ENCODE assay signal across 8 cellular contexts in the genomic region with DNA sequence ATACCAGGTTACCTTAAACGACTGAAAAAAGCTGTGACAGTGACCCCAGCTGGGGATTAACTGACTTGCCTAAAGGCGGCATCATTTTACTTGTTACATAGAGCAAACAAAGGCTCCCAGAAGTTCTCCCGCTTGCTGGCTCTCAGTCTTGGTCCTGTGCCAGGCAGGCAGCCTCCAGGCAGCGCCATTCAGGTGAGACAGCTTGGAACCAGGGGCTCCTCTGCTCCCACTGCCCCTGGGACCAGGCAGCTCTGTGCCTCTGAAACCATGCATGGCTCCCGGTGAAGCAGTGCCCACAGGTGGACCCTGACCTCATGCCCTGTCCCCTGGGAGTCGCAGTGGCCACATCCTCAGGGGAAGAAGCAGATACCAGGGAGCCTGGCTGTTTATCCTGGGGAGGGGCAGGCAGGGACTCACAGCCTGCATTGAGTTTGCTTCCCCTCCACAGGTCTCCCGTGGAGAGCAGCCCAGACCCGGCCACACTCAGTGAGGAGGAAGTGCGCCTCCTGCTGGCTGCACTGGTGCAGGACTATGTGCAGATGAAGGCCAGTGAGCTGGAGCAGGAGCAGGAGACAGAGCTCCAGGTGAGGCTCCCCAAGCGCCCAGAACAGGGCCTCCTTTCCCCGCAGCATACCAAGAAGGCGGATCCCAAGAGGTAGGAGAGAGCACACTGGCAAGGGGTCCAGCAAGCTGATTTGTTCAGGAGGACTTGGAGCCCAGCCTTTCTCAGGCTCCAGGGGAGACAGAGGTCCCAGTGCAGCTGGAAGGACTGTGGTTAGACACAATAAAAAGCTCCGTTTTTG. TPM values are rescaled to one million over a fixed set of nuclear protein-coding genes. Genes with fewer than 3 reads are reported as not detected.
DNase-seq lines count a peak whose midpoint lies in the region; ATAC-seq and TF ChIP-seq lines count a peak whose summit lies in the region.

No MANE protein-coding gene starts in this region.

- no peak overlapping the region for H3K27ac Mint-ChIP-seq in activated CD4-positive, alpha-beta T cell treated with anti-CD3 and anti-CD28 coated beads, Interleukin-2, amount 10 ng/mL, durations not matched to agents 7 days and 5 days
- H3K27ac Mint-ChIP-seq in mesothelial cell of epicardium: no peak overlapping the region

- peaks cover 50% of the 10 kb centered on the region for H3K4me1 Mint-ChIP-seq in activated CD4-positive, alpha-beta T cell treated with anti-CD3 and anti-CD28 coated beads, Interleukin-2, amount 10 ng/mL, durations not matched to agents 7 days and 5 days
- H3K4me1 Mint-ChIP-seq in mesothelial cell of epicardium: peaks cover 9% of the 10 kb centered on the region

- H3K27me3 Mint-ChIP-seq in activated CD4-positive, alpha-beta T cell treated with anti-CD3 and anti-CD28 coated beads, Interleukin-2, amount 10 ng/mL, durations not matched to agents 7 days and 5 days: no peaks in the 10 kb centered on the region
- H3K27me3 Mint-ChIP-seq in mesothelial cell of epicardium (ENCODE audit: low read depth): peaks cover 2% of the 10 kb centered on the region

- no peaks in the 10 kb centered on the region for H3K9me3 Mint-ChIP-seq in activated CD4-positive, alpha-beta T cell treated with anti-CD3 and anti-CD28 coated beads, Interleukin-2, amount 10 ng/mL, durations not matched to agents 7 days and 5 days
- peaks cover 3% of the 10 kb centered on the region for H3K9me3 Mint-ChIP-seq in mesothelial cell of epicardium

- no peak overlapping the region for H3K4me3 ChIP-seq in AG10803 (ENCODE audit: low read length)
- H3K4me3 ChIP-seq in coronary artery: no peak overlapping the region

- ATAC-seq in GM18868 (IDR thresholded peaks at IDR 0.05; ENCODE audit: unreplicated experiment): peak; percentile 52
- peak; percentile 53 for ATAC-seq in HG03095 (IDR thresholded peaks at IDR 0.05; ENCODE audit: unreplicated experiment)

- H3K36me3 Mint-ChIP-seq in activated CD4-positive, alpha-beta T cell treated with anti-CD3 and anti-CD28 coated beads, Interleukin-2, amount 10 ng/mL, durations not matched to agents 7 days and 5 days (ENCODE audit: low read depth): no peaks in the 10 kb centered on the region
- no peaks in the 10 kb centered on the region for H3K36me3 Mint-ChIP-seq in mesothelial cell of epicardium

- CTCF ChIA-PET in activated CD4-positive, alpha-beta T cell treated with anti-CD3 and anti-CD28 coated beads, Interleukin-2, amount 10 ng/mL, durations not matched to agents 7 days and 5 days (lab: Charles Lee): interaction anchor here (0.6 to 6.9 kb wide), 37 partner anchors 9 to 607 kb away, joined by 3 to 88 read pairs (median 4); a partner anchor contains a TSS

- H3K4me3 Mint-ChIP-seq in activated CD4-positive, alpha-beta T cell treated with anti-CD3 and anti-CD28 coated beads, Interleukin-2, amount 10 ng/mL, durations not matched to agents 7 days and 5 days: no peak overlapping the region
- H3K4me3 Mint-ChIP-seq in mesothelial cell of epicardium: no peak overlapping the region

- peak; percentile 58 for TF ChIP-seq CTCF in AG10803 (conservative IDR thresholded peaks at IDR 0.05; ENCODE audit: low read length)
- peak; percentile 65 for TF ChIP-seq CTCF in coronary artery (IDR thresholded peaks at IDR 0.05)
- TF ChIP-seq CTCF in mesothelial cell of epicardium (IDR thresholded peaks at IDR 0.05; ENCODE audit: unreplicated experiment): peak; percentile 79

- POLR2A ChIA-PET in activated CD4-positive, alpha-beta T cell treated with anti-CD3 and anti-CD28 coated beads, Interleukin-2, amount 10 ng/mL, durations not matched to agents 7 days and 5 days (lab: Charles Lee): no interaction called here

- no peak overlapping the region for H3K27ac ChIP-seq in coronary artery

- DNase-seq in AG10803 (ENCODE audit: low read depth) (peak; percentile 17), NCI-H345 (lab: John Stamatoyannopoulos, UW) (peak; percentile 94), coronary artery (ENCODE audit: low spot score) (peak; percentile 78), mesothelial cell of epicardium (ENCODE audit: low spot score in 2 of 2, unreplicated experiment in 2 of 2) (peak; percentile 51 to 86)
- DNase-seq in activated CD4-positive, alpha-beta T cell treated with anti-CD3 and anti-CD28 coated beads, Interleukin-2, amount 10 ng/mL, durations not matched to agents 7 days and 5 days: peak; percentile 88
- DNase-seq in stimulated activated CD8-positive, alpha-beta memory T cell treated with anti-CD3 and anti-CD28 coated beads, Interleukin-4, amount 100 ng/mL, for 48 hours: peak; percentile 95

RNA-seq across cellular contexts. Expression of a gene that starts 15.6 kb away (rescaled TPM):
- total RNA-seq in activated CD4-positive, alpha-beta T cell treated with anti-CD3 and anti-CD28 coated beads, Interleukin-2, amount 10 ng/mL, durations not matched to agents 7 days and 5 days: 10 to 100 TPM; 15.5 to 16.1 TPM
- 12.8 to 15.5 TPM (median 13.8 TPM) in 3 replicates for total RNA-seq in mesothelial cell of epicardium

Comparison
In these comparisons a context has a peak if more than half of its experiments do, and no peak if none do; other contexts are left out.
1. DNase-seq: peak in every context shown above with its lines; median percentile 95 in stimulated activated CD8-positive, alpha-beta memory T cell treated with anti-CD3 and anti-CD28 coated beads, Interleukin-4, amount 100 ng/mL, for 48 hours; 94 in NCI-H345; 88 in activated CD4-positive, alpha-beta T cell treated with anti-CD3 and anti-CD28 coated beads, Interleukin-2, amount 10 ng/mL, durations not matched to agents 7 days and 5 days; 78 in coronary artery; 68 in mesothelial cell of epicardium; 17 in AG10803.